In the genomic region with DNA sequence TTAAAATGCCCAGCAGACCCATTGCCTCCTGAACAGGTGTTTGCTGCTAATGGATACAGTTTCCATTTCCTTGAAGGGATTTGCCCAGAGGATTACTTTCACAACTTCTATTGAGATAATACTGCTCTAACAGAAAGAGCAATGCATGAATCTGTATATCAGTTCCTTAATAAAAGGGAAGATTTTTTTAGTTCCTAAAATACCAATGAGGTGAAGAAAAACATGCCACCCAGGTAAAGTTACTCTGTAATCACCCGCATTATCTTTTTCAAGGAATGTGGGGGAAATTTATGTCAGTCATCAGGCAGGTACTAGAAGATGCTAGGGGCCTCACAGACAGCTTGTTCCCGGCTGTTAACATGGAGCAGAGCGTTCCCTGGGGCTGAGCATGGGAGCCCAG, we compare ENCODE assay signal across 1 cellular context.
TF ChIP-seq lines count a peak whose summit lies in the region.

No MANE protein-coding gene starts in this region.

TF ChIP-seq in HepG2, 621 proteins besides CTCF, POLR2A, EP300 and RAD21 (continued from another document):
- TF ChIP-seq ZNF550 (CRISPR knock-in tag; IDR thresholded peaks at IDR 0.05; ENCODE audit: borderline replicate concordance) = no peak
